In genomic region chr6:163771180-163771579, GRCh38 we compare ENCODE assay signal across 19 cellular contexts.
DNase-seq lines count a peak whose midpoint lies in the region; ATAC-seq, FAIRE-seq and TF ChIP-seq lines count a peak whose summit lies in the region.
"Had no signal": no experiment of that assay in that cellular context is flagged by ENCODE, and none has a peak within 500 bp of the region (broad histone marks: within the 10 kb centered on the region; RNA-seq: fewer than 3 reads in every experiment).

No MANE protein-coding gene starts in this region.

- no peak for TF ChIP-seq CTCF in bronchial epithelial cell (IDR thresholded peaks at IDR 0.05; ENCODE audit: insufficient read depth, low read length, severe bottlenecking)
- TF ChIP-seq CTCF in omental fat pad (IDR thresholded peaks at IDR 0.05), result no peak

- no peaks in the 10 kb centered on the region for H3K36me3 ChIP-seq in bronchial epithelial cell (ENCODE audit: control insufficient read depth, insufficient read depth, low read length)

- no peaks in the 10 kb centered on the region for H3K27me3 ChIP-seq in bronchial epithelial cell (ENCODE audit: control insufficient read depth, insufficient read depth, low read length)

- ATAC-seq in GM21528 (IDR thresholded peaks at IDR 0.05; ENCODE audit: low FRiP score, unreplicated experiment) (no peak), omental fat pad (ENCODE audit: low FRiP score) (no peak)
- ATAC-seq: HepG2 had no signal

- no peak overlapping the region for H3K4me3 ChIP-seq in bronchial epithelial cell (ENCODE audit: low read depth, low read length)

- DNase-seq in ELR (ENCODE audit: low read depth) (peak; percentile 38), HT1080 (ENCODE audit: low read depth) (peak; percentile 25), bronchial epithelial cell (ENCODE audit: low read depth) (peak; percentile 65), kidney tubule cell (ENCODE audit: low spot score) (peak; percentile 25), NCI-H2227 treated with DMSO at 0.1 percent for 48 hours (lab: John Stamatoyannopoulos, UW) (no peak), NCI-H2107 treated with DMSO at 0.1 percent for 48 hours (lab: John Stamatoyannopoulos, UW; ENCODE audit: unreplicated experiment) (no peak), omental fat pad (ENCODE audit: low spot score) (no peak)
- DNase-seq: ACHN; Caco-2; CD4-positive, alpha-beta T cell; GDM1; H9 had no signal

- FAIRE-seq in bronchial epithelial cell (lab: Jason Lieb, UNC), result no peak
- FAIRE-seq: A204.1, D721Med, GM12892, GM18507, H1, HepG2 had no signal

Comparison
In these comparisons a context has a peak if more than half of its experiments do, and no peak if none do; other contexts are left out.
1. DNase-seq: peak in ELR (single experiment), HT1080 (single experiment), bronchial epithelial cell (single experiment) and kidney tubule cell (single experiment); none in NCI-H2227 treated with DMSO at 0.1 percent for 48 hours (single experiment), NCI-H2107 treated with DMSO at 0.1 percent for 48 hours (single experiment) and omental fat pad (single experiment).